14 cellular contexts compared by ENCODE assay signal in genomic region chr17:975321-975982, GRCh38. TPM values are rescaled to one million over a fixed set of nuclear protein-coding genes. Genes with fewer than 3 reads are reported as not detected.
DNase-seq lines count a peak whose midpoint lies in the region; ATAC-seq and TF ChIP-seq lines count a peak whose summit lies in the region.
"Had no signal": no experiment of that assay in that cellular context is flagged by ENCODE, and none has a peak within 500 bp of the region (broad histone marks: within the 10 kb centered on the region; RNA-seq: fewer than 3 reads in every experiment).

No MANE protein-coding gene starts in this region.

- intact Hi-C loops in Right ventricle myocardium superior (cut with DNase I) (loop anchor here (5.0 to 10.0 kb wide), 2 partner anchors 71 to 98 kb away; no protein-coding TSS in a partner anchor), left ventricle myocardium superior (cut with micrococcal nuclease) (no loop called here), lower lobe of right lung (cut with DNase I) (no loop called here), prostate gland (cut with DNase I) (no loop called here)

- H3K4me1 ChIP-seq in lower lobe of right lung (peaks cover 42% of the 10 kb centered on the region), prostate gland (replicated peaks) (peaks cover 7% of the 10 kb centered on the region)

- H3K27me3 ChIP-seq in lower lobe of right lung (ENCODE audit: low read depth), result no peaks in the 10 kb centered on the region
- no peaks in the 10 kb centered on the region for H3K27me3 ChIP-seq in prostate gland (replicated peaks; ENCODE audit: insufficient read depth)
- H3K27me3 ChIP-seq: right atrium auricular region had no signal

- H3K9me3 ChIP-seq in lower lobe of right lung (no peaks in the 10 kb centered on the region), prostate gland (no peaks in the 10 kb centered on the region)
- H3K9me3 ChIP-seq: A549, heart left ventricle, right atrium auricular region had no signal

- H3K36me3 ChIP-seq in lower lobe of right lung, result no peaks in the 10 kb centered on the region
- no peaks in the 10 kb centered on the region for H3K36me3 ChIP-seq in prostate gland
- H3K36me3 ChIP-seq: heart left ventricle, right atrium auricular region had no signal

- H3K27ac ChIP-seq in coronary artery, result peak overlapping the region in 1 of 2 donors; percentile 60
- no peak overlapping the region for H3K27ac ChIP-seq in lower lobe of right lung
- peak overlapping the region in 1 of 2 donors; percentile 39 for H3K27ac ChIP-seq in prostate gland
- H3K27ac ChIP-seq: right atrium auricular region had no signal

- DNase-seq in Right ventricle myocardium superior, result peak; percentile 34
- DNase-seq in left ventricle myocardium superior, result no peak
- no peak for DNase-seq in coronary artery (ENCODE audit: low spot score)
- DNase-seq in lower lobe of right lung, result peak; percentile 36
- DNase-seq in prostate gland (ENCODE audit: low spot score), result no peak
- no peak for DNase-seq in activated effector memory CD4-positive, alpha-beta T cell treated with Interleukin-2 at 50 U/mL for 16 hours
- DNase-seq: dermis blood vessel endothelial cell, DMS79 treated with DMSO at 0.1 percent for 48 hours, Kasumi-1 had no signal

- WGBS in prostate gland, result 46% methylated on average over 5 of the region's 5 CpGs

- ATAC-seq in Right ventricle myocardium superior (ENCODE audit: poor library complexity), result no peak
- no peak for ATAC-seq in left ventricle myocardium superior
- ATAC-seq in lower lobe of right lung, result no peak
- no peak for ATAC-seq in GM21619 (IDR thresholded peaks at IDR 0.05; ENCODE audit: unreplicated experiment)
- no peak for ATAC-seq in GM21423 (IDR thresholded peaks at IDR 0.05; ENCODE audit: unreplicated experiment)
- ATAC-seq: A549, heart left ventricle had no signal

- TF ChIP-seq CTCF in coronary artery (IDR thresholded peaks at IDR 0.05) (no peak), lower lobe of right lung (IDR thresholded peaks at IDR 0.05) (no peak), prostate gland (IDR thresholded peaks at IDR 0.05) (no peak)

- peak overlapping the region; percentile 34 for H3K4me3 ChIP-seq in coronary artery
- H3K4me3 ChIP-seq in lower lobe of right lung, result no peak overlapping the region
- H3K4me3 ChIP-seq in prostate gland, result no peak overlapping the region
- H3K4me3 ChIP-seq: A549, heart left ventricle, right atrium auricular region had no signal

- no peak for TF ChIP-seq POLR2A in prostate gland (IDR thresholded peaks at IDR 0.05)

RNA-seq across cellular contexts. Expression of gene NXN, which starts 4.1 kb away (rescaled TPM):
- total RNA-seq in Right ventricle myocardium superior (20.2 TPM), left ventricle myocardium superior (18.9 TPM), lower lobe of right lung (42.6 TPM), prostate gland (10 to 100 TPM; 56.2 to 56.7 TPM)

RNA-seq across cellular contexts. Expression of gene TIMM22, which starts 21.5 kb away (rescaled TPM):
- 17.1 TPM for total RNA-seq in Right ventricle myocardium superior
- total RNA-seq in left ventricle myocardium superior, result 15.8 TPM
- total RNA-seq in lower lobe of right lung, result 9.1 TPM
- 10 to 100 TPM; 15.1 to 20.3 TPM for total RNA-seq in prostate gland

Comparison
In these comparisons a context has a peak if more than half of its experiments do, and no peak if none do; other contexts are left out.
1. DNase-seq: peak in Right ventricle myocardium superior (single experiment) and lower lobe of right lung (single experiment); none in left ventricle myocardium superior (single experiment), coronary artery (single experiment), prostate gland (single experiment) and activated effector memory CD4-positive, alpha-beta T cell treated with Interleukin-2 at 50 U/mL for 16 hours (single experiment).